Comparison of ENCODE assay signal across 25 cellular contexts in the genomic region with DNA sequence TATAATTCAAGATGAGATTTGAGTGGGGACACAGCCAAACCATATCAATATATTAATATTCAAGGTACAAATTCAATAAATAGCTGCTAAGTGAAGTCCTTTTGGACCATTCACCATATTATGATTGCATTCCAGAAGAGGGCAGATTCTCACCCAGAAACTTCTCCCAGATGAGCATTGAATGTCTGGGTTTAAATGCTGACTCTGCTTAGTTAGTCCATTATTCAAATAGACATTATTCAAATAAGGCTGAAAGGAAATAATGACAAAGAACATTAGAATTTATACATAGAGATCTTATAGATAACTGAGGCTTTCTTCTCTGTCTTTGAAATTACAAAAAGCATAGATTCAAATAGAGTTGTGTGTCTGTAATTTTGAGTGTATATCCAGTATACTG.
"Had no signal": no experiment of that assay in that cellular context is flagged by ENCODE, and none has a peak within 500 bp of the region (broad histone marks: within the 10 kb centered on the region; RNA-seq: fewer than 3 reads in every experiment).

No MANE protein-coding gene starts in this region.

- H3K36me3 ChIP-seq: stomach, suprapubic skin, thoracic aorta, thyroid gland, tibial artery, tibial nerve, transverse colon, upper lobe of left lung, upper lobe of right lung, uterus, vagina had no signal

- H3K27me3 ChIP-seq: stomach, suprapubic skin, testis, thyroid gland, tibial artery, tibial nerve, transverse colon, upper lobe of left lung, upper lobe of right lung, uterus, vagina had no signal

- H3K4me1 ChIP-seq: stomach, suprapubic skin, testis, thyroid gland, tibial artery, tibial nerve, transverse colon, upper lobe of left lung, upper lobe of right lung, uterus, vagina had no signal

- ATAC-seq: stimulated activated effector memory CD8-positive, alpha-beta T cell treated with anti-CD3 and anti-CD28 coated beads, Interleukin-12 subunit alpha, Interleukin-12 subunit beta, amount 100 ng/mL, for 72 hours; stimulated activated memory B cell treated with anti-CD40 and anti-IgM and Interleukin-4, amounts not matched to agents 10 μg/mL and 1 μg/mL and 100 μg/mL, for 72 hours; stimulated activated naive B cell treated with anti-CD40 and anti-IgM and Interleukin-4, amounts not matched to agents 10 μg/mL and 1 μg/mL and 100 μg/mL, for 72 hours; stimulated activated naive CD8-positive, alpha-beta T cell treated with anti-CD3 and anti-CD28 coated beads, Interleukin-15, amount 100 ng/mL, for 72 hours; stimulated activated naive CD8-positive, alpha-beta T cell treated with anti-CD3 and anti-CD28 coated beads, Interleukin-15, Interleukin-2, amounts not matched to agents 100 U/mL and 50 U/mL, for 24 hours; upper lobe of right lung had no signal

- DNase-seq: stimulated activated CD4-positive, alpha-beta T cell treated with anti-CD3 and anti-CD28 coated beads, Interleukin-2, amount 100 ng/mL, for 48 hours; stimulated activated CD4-positive, alpha-beta T cell treated with anti-CD3 and anti-CD28 coated beads, Interleukin-4, amount 100 ng/mL, for 1 hour; stimulated activated CD4-positive, alpha-beta T cell treated with anti-CD3 and anti-CD28 coated beads, Interleukin-4, amount 100 ng/mL, for 24 hours; stimulated activated CD4-positive, alpha-beta T cell treated with anti-CD3 and anti-CD28 coated beads, Interleukin-4, amount 100 ng/mL, for 4 hours; stimulated activated CD8-positive, alpha-beta memory T cell treated with anti-CD3 and anti-CD28 coated beads, Interleukin-4, amount 100 ng/mL, for 48 hours; stimulated activated naive B cell treated with anti-CD40 and anti-IgM and Interleukin-4, amounts not matched to agents 10 μg/mL and 1 μg/mL and 100 μg/mL, for 72 hours; stimulated activated naive CD4-positive, alpha-beta T cell; stimulated activated naive CD4-positive, alpha-beta T cell treated with Interleukin-2 at 50 U/mL for 16 hours; stimulated activated naive CD8-positive, alpha-beta T cell treated with anti-CD3 and anti-CD28 coated beads, Interleukin-15, amount 100 ng/mL, for 72 hours; stimulated activated naive CD8-positive, alpha-beta T cell treated with anti-CD3 and anti-CD28 coated beads, Interleukin-15, Interleukin-2, amounts not matched to agents 100 U/mL and 50 U/mL, for 24 hours; stomach; substantia nigra; testis; thyroid gland; tibial artery; transverse colon; upper lobe of left lung; upper lobe of right lung; uterus had no signal

- H3K4me3 ChIP-seq: stomach, suprapubic skin, testis, thoracic aorta, thyroid gland, tibial artery, tibial nerve, transverse colon, upper lobe of left lung, upper lobe of right lung, uterus, vagina had no signal

- H3K27ac ChIP-seq: stomach, suprapubic skin, testis, thoracic aorta, thyroid gland, tibial artery, tibial nerve, transverse colon, upper lobe of left lung, upper lobe of right lung, uterus, vagina had no signal

- H3K9me3 ChIP-seq: stomach, suprapubic skin, testis, thoracic aorta, thyroid gland, tibial artery, tibial nerve, transverse colon, upper lobe of left lung, upper lobe of right lung, uterus, vagina had no signal
